Comparison of ENCODE assay signal across 1 cellular context in the genomic region with DNA sequence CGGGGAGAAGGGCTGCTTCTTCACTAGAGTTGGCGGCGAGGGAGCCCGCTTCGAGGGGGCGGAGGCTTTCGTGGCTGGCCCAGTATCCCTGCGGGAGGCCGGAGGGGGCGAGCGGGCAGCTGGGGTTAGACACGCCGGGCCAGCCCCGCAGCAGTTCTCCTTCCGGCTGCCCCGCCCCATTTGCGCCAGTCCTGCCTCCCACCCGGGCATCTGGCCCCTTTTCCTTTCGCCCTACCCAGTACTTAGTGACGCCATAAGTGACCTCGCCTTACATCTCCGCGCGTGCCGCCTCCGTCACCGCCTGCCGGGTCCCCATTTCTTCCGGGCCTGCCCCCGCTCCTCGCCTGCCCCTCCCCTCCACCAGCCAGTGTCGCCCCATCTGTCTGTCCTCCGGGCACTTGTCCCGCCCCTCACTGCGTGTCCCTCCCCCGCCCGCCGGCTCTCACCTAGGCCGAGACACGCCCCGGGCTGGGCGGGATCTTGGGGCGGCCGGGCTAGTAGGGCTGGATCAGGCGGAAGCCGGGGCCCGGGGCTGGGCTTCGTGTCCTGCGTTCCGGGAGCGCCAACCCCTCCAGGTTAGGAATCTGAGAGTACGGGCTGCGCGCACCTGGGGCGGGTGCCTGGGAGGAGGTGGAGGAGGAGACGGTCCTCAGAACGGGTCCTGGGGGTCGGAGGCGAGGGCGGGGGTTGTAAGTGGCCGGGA.
TF ChIP-seq lines count a peak whose summit lies in the region.

No MANE protein-coding gene starts in this region.

TF ChIP-seq in HEK293, 187 proteins besides CTCF, POLR2A, EP300 and RAD21 (continued from another document and continues in another):
- TF ChIP-seq, protein P1, sequence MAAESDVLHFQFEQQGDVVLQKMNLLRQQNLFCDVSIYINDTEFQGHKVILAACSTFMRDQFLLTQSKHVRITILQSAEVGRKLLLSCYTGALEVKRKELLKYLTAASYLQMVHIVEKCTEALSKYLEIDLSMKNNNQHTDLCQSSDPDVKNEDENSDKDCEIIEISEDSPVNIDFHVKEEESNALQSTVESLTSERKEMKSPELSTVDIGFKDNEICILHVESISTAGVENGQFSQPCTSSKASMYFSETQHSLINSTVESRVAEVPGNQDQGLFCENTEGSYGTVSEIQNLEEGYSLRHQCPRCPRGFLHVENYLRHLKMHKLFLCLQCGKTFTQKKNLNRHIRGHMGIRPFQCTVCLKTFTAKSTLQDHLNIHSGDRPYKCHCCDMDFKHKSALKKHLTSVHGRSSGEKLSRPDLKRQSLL (tag by site-specific recombination; IDR thresholded peaks at IDR 0.05): peak; percentile 37; the same call in 1 of the 2 replicates
- peak; percentile 100 for TF ChIP-seq ZNF629 (tag by site-specific recombination; IDR thresholded peaks at IDR 0.05)
- peak; percentile 93 for TF ChIP-seq GLIS1 (tag by site-specific recombination; IDR thresholded peaks at IDR 0.05)
- peak; percentile 99 for TF ChIP-seq SP7 (tag by site-specific recombination; IDR thresholded peaks at IDR 0.05)
- TF ChIP-seq PRDM1 (tag by site-specific recombination; IDR thresholded peaks at IDR 0.05): peak; percentile 13; the same call in 1 of the 2 replicates
- TF ChIP-seq ZFHX2 (tag by site-specific recombination; conservative IDR thresholded peaks at IDR 0.05): peak; percentile 93
- TF ChIP-seq ZNF292 (tag by site-specific recombination; IDR thresholded peaks at IDR 0.05; ENCODE audit: borderline replicate concordance, low read depth): no peak
- peak; percentile 100 for TF ChIP-seq ZBTB21 (tag by site-specific recombination; IDR thresholded peaks at IDR 0.05)
- TF ChIP-seq ZSCAN16 (tag by site-specific recombination; IDR thresholded peaks at IDR 0.05): 0 out of 2 replicates have a peak, but pooled peaks have one; percentile 40
- TF ChIP-seq ZFP69B (tag by site-specific recombination; IDR thresholded peaks at IDR 0.05): peak; percentile 68
- TF ChIP-seq ZNF76 (tag by site-specific recombination; IDR thresholded peaks at IDR 0.05; ENCODE audit: borderline replicate concordance, low read depth): peak; percentile 43; the same call in 1 of the 2 replicates
- TF ChIP-seq ZNF335 (tag by site-specific recombination; conservative IDR thresholded peaks at IDR 0.05): peak; percentile 89
- TF ChIP-seq SP2 (tag by site-specific recombination; IDR thresholded peaks at IDR 0.05): peak; percentile 98
- peak; percentile 73; the same call in 1 of the 2 replicates for TF ChIP-seq ZBTB10 (tag by site-specific recombination; IDR thresholded peaks at IDR 0.05)
- peak; percentile 43 for TF ChIP-seq ZNF843 (tag by site-specific recombination; IDR thresholded peaks at IDR 0.05)
- peak; percentile 86 for TF ChIP-seq ZNF398 (tag by site-specific recombination; IDR thresholded peaks at IDR 0.05)
- peak; percentile 86 for TF ChIP-seq KLF10 (tag by site-specific recombination; IDR thresholded peaks at IDR 0.05)
- no peak for TF ChIP-seq ZNF362 (tag by site-specific recombination; IDR thresholded peaks at IDR 0.05)
- TF ChIP-seq ZSCAN30 (tag by site-specific recombination; IDR thresholded peaks at IDR 0.05): 0 out of 2 replicates have a peak, but pooled peaks have one; percentile 61
- TF ChIP-seq ZNF324 (tag by site-specific recombination; IDR thresholded peaks at IDR 0.05): peak; percentile 61; the same call in 1 of the 2 replicates
- 0 out of 2 replicates have a peak, but pooled peaks have one; percentile 31 for TF ChIP-seq GLI4 (tag by site-specific recombination; IDR thresholded peaks at IDR 0.05)
- peak; percentile 44; the same call in 1 of the 2 replicates for TF ChIP-seq ZBTB48 (tag by site-specific recombination; IDR thresholded peaks at IDR 0.05)
- TF ChIP-seq ZBTB7A (tag by site-specific recombination; IDR thresholded peaks at IDR 0.05; ENCODE audit: low read depth): peak; percentile 58; the same call in 1 of the 2 replicates
- TF ChIP-seq ZNF24 (tag by site-specific recombination; IDR thresholded peaks at IDR 0.05): peak; percentile 77; the same call in 1 of the 2 replicates
- TF ChIP-seq, protein P2, sequence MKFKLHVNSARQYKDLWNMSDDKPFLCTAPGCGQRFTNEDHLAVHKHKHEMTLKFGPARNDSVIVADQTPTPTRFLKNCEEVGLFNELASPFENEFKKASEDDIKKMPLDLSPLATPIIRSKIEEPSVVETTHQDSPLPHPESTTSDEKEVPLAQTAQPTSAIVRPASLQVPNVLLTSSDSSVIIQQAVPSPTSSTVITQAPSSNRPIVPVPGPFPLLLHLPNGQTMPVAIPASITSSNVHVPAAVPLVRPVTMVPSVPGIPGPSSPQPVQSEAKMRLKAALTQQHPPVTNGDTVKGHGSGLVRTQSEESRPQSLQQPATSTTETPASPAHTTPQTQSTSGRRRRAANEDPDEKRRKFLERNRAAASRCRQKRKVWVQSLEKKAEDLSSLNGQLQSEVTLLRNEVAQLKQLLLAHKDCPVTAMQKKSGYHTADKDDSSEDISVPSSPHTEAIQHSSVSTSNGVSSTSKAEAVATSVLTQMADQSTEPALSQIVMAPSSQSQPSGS (tag by site-specific recombination; IDR thresholded peaks at IDR 0.05; ENCODE audit: low read depth): peak; percentile 62
- TF ChIP-seq ZEB2 (tag by site-specific recombination; IDR thresholded peaks at IDR 0.05): peak; percentile 90
- TF ChIP-seq BCL11A (tag by site-specific recombination; IDR thresholded peaks at IDR 0.05; ENCODE audit: low read depth): peak; percentile 95
- no peak for TF ChIP-seq ZNF280D (tag by site-specific recombination; IDR thresholded peaks at IDR 0.05)
- no peak for TF ChIP-seq MZF1 (tag by site-specific recombination; IDR thresholded peaks at IDR 0.05; ENCODE audit: borderline replicate concordance)
- TF ChIP-seq ZNF223 (tag by site-specific recombination; IDR thresholded peaks at IDR 0.05): peak; percentile 86
- TF ChIP-seq ZNF670 (tag by site-specific recombination; IDR thresholded peaks at IDR 0.05; ENCODE audit: low read depth): no peak
- peak; percentile 100 for TF ChIP-seq ZBTB20 (tag by site-specific recombination; IDR thresholded peaks at IDR 0.05)
- TF ChIP-seq ZNF518A (tag by site-specific recombination; conservative IDR thresholded peaks at IDR 0.05; ENCODE audit: low read depth): 0 out of 2 replicates have a peak, but pooled peaks have one; percentile 12
- peak; percentile 65; the same call in 1 of the 2 replicates for TF ChIP-seq ZNF561 (tag by site-specific recombination; IDR thresholded peaks at IDR 0.05; ENCODE audit: borderline replicate concordance)
- TF ChIP-seq, protein P3, sequence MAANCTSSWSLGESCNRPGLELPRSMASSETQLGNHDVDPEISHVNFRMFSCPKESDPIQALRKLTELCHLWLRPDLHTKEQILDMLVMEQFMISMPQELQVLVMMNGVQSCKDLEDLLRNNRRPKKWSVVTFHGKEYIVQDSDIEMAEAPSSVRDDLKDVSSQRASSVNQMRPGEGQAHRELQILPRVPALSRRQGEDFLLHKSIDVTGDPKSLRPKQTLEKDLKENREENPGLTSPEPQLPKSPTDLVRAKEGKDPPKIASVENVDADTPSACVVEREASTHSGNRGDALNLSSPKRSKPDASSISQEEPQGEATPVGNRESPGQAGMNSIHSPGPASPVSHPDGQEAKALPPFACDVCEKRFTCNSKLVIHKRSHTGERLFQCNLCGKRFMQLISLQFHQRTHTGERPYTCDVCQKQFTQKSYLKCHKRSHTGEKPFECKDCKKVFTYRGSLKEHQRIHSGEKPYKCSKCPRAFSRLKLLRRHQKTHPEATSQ (tag by site-specific recombination; IDR thresholded peaks at IDR 0.05): peak; percentile 67; the same call in 1 of the 2 replicates
- TF ChIP-seq KLF1 (tag by site-specific recombination; IDR thresholded peaks at IDR 0.05): peak; percentile 97
